Comparison of ENCODE assay signal across 1 cellular context in genomic region chr14:77457522-77458248, GRCh38.
TF ChIP-seq lines count a peak whose summit lies in the region.

Gene AHSA1 (plus strand): TSS chr14:77458093. CDS start chr14:77458190, 97 bp downstream.
Gene VIPAS39 (minus strand): TSS chr14:77457601. CDS start chr14:77454102, 3,499 bp downstream.

TF ChIP-seq in HepG2, 621 proteins besides CTCF, POLR2A, EP300 and RAD21 (continued from another document and continues in another):
- no peak for TF ChIP-seq ZNF512 (CRISPR knock-in tag; IDR thresholded peaks at IDR 0.05)
- TF ChIP-seq CEBPZ (IDR thresholded peaks at IDR 0.05; ENCODE audit: low read length) = no peak
- TF ChIP-seq STAT5B (CRISPR knock-in tag; IDR thresholded peaks at IDR 0.05) = no peak
- no peak for TF ChIP-seq ZNF674 (CRISPR knock-in tag; IDR thresholded peaks at IDR 0.05; ENCODE audit: low read depth)
- TF ChIP-seq FIP1L1 (IDR thresholded peaks at IDR 0.05; ENCODE audit: borderline replicate concordance, insufficient read depth, low read depth, low read length) = no peak
- TF ChIP-seq CBX5 (CRISPR knock-in tag; IDR thresholded peaks at IDR 0.05; ENCODE audit: borderline replicate concordance) = no peak; the same call in 1 of the 2 replicates
- TF ChIP-seq SMYD3 (CRISPR knock-in tag; IDR thresholded peaks at IDR 0.05) = peak; percentile 20; the same call in 1 of the 2 replicates
- no peak for TF ChIP-seq ZNF562 (CRISPR knock-in tag; IDR thresholded peaks at IDR 0.05; ENCODE audit: borderline replicate concordance)
- no peak for TF ChIP-seq HNRNPUL1 (IDR thresholded peaks at IDR 0.05; ENCODE audit: low read depth, low read length)
- TF ChIP-seq ZBTB2 (CRISPR knock-in tag; IDR thresholded peaks at IDR 0.05; ENCODE audit: low read depth) = no peak
- peak; percentile 93; the same call in 1 of the 2 replicates for TF ChIP-seq ZNF891 (CRISPR knock-in tag; IDR thresholded peaks at IDR 0.05)
- TF ChIP-seq PLSCR1 (CRISPR knock-in tag; IDR thresholded peaks at IDR 0.05; ENCODE audit: borderline replicate concordance) = no peak
- 0 out of 2 replicates have a peak, but pooled peaks have one; percentile 5 for TF ChIP-seq KDM3A (CRISPR knock-in tag; IDR thresholded peaks at IDR 0.05; ENCODE audit: low read depth)
- TF ChIP-seq ZSCAN12 (CRISPR knock-in tag; IDR thresholded peaks at IDR 0.05) = no peak
- no peak for TF ChIP-seq ZNF34 (CRISPR knock-in tag; IDR thresholded peaks at IDR 0.05; ENCODE audit: borderline replicate concordance)
- TF ChIP-seq PBX2 (CRISPR knock-in tag; IDR thresholded peaks at IDR 0.05) = no peak
- peak; percentile 97 for TF ChIP-seq ZNF768 (CRISPR knock-in tag; IDR thresholded peaks at IDR 0.05)
- no peak for TF ChIP-seq FOXP1 (IDR thresholded peaks at IDR 0.05)
- TF ChIP-seq FOXP1 (CRISPR knock-in tag; IDR thresholded peaks at IDR 0.05) = no peak
- no peak for TF ChIP-seq SATB2 (CRISPR knock-in tag; IDR thresholded peaks at IDR 0.05)
- TF ChIP-seq TFDP2 (CRISPR knock-in tag; IDR thresholded peaks at IDR 0.05) = no peak
- TF ChIP-seq ZNF607 (CRISPR knock-in tag; IDR thresholded peaks at IDR 0.05; ENCODE audit: borderline replicate concordance) = no peak
- no peak for TF ChIP-seq ZSCAN20 (CRISPR knock-in tag; IDR thresholded peaks at IDR 0.05; ENCODE audit: borderline replicate concordance)
- no peak for TF ChIP-seq CENPT (CRISPR knock-in tag; IDR thresholded peaks at IDR 0.05; ENCODE audit: low read depth)
- TF ChIP-seq SOX6 (IDR thresholded peaks at IDR 0.05) = no peak
- TF ChIP-seq SOX6 (CRISPR knock-in tag; IDR thresholded peaks at IDR 0.05) = peak; percentile 43
- no peak for TF ChIP-seq RBAK (CRISPR knock-in tag; IDR thresholded peaks at IDR 0.05)
- TF ChIP-seq SRSF9 (IDR thresholded peaks at IDR 0.05; ENCODE audit: borderline replicate concordance, insufficient read depth, low read depth, low read length, poor library complexity, severe bottlenecking) = no peak
- TF ChIP-seq BCLAF1 (IDR thresholded peaks at IDR 0.05) = no peak
- no peak; the same call in 1 of the 2 replicates for TF ChIP-seq NFKB2 (CRISPR knock-in tag; IDR thresholded peaks at IDR 0.05; ENCODE audit: borderline replicate concordance)
- no peak; the same call in 1 of the 2 replicates for TF ChIP-seq MIXL1 (CRISPR knock-in tag; IDR thresholded peaks at IDR 0.05)
- no peak for TF ChIP-seq KLF13 (CRISPR knock-in tag; IDR thresholded peaks at IDR 0.05)
- peak; percentile 69; the same call in 1 of the 2 replicates for TF ChIP-seq YEATS2 (CRISPR knock-in tag; IDR thresholded peaks at IDR 0.05; ENCODE audit: borderline replicate concordance)
- no peak for TF ChIP-seq E2F1 (CRISPR knock-in tag; IDR thresholded peaks at IDR 0.05)
- TF ChIP-seq ZBTB21 (CRISPR knock-in tag; IDR thresholded peaks at IDR 0.05) = no peak
- TF ChIP-seq ZGPAT (CRISPR knock-in tag; IDR thresholded peaks at IDR 0.05) = no peak
- peak; percentile 71 for TF ChIP-seq KDM2A (CRISPR knock-in tag; IDR thresholded peaks at IDR 0.05; ENCODE audit: borderline replicate concordance, low read depth)
- TF ChIP-seq RARG (CRISPR knock-in tag; IDR thresholded peaks at IDR 0.05; ENCODE audit: low read depth) = no peak; the same call in 1 of the 2 replicates
- TF ChIP-seq DPF2 (CRISPR knock-in tag; IDR thresholded peaks at IDR 0.05; ENCODE audit: borderline replicate concordance, low read depth) = no peak
- 0 out of 2 replicates have a peak, but pooled peaks have one; percentile 25 for TF ChIP-seq E2F5 (CRISPR knock-in tag; conservative IDR thresholded peaks at IDR 0.05)
- 0 out of 2 replicates have a peak, but pooled peaks have one; percentile 14 for TF ChIP-seq MIER3 (CRISPR knock-in tag; IDR thresholded peaks at IDR 0.05; ENCODE audit: borderline replicate concordance)
- no peak; the same call in 1 of the 2 replicates for TF ChIP-seq MED13 (CRISPR knock-in tag; IDR thresholded peaks at IDR 0.05)
- TF ChIP-seq ADNP (CRISPR knock-in tag; IDR thresholded peaks at IDR 0.05) = no peak
- TF ChIP-seq ZNF691 (CRISPR knock-in tag; IDR thresholded peaks at IDR 0.05; ENCODE audit: borderline replicate concordance, low read depth) = peak; percentile 65; the same call in 1 of the 2 replicates
- TF ChIP-seq TCF12 (IDR thresholded peaks at IDR 0.05) = no peak
- no peak for TF ChIP-seq TCF12 (CRISPR knock-in tag; IDR thresholded peaks at IDR 0.05)
- no peak for TF ChIP-seq MEF2D (CRISPR knock-in tag; IDR thresholded peaks at IDR 0.05)
- TF ChIP-seq CHCHD3 (CRISPR knock-in tag; IDR thresholded peaks at IDR 0.05) = no peak
- TF ChIP-seq IKZF1 (IDR thresholded peaks at IDR 0.05) = no peak
- no peak; the same call in 1 of the 2 replicates for TF ChIP-seq ISL2 (CRISPR knock-in tag; IDR thresholded peaks at IDR 0.05)
- no peak for TF ChIP-seq HDAC2 (CRISPR knock-in tag; IDR thresholded peaks at IDR 0.05)
- TF ChIP-seq KLF12 (CRISPR knock-in tag; IDR thresholded peaks at IDR 0.05; ENCODE audit: borderline replicate concordance) = no peak
- TF ChIP-seq ZFX (CRISPR knock-in tag; IDR thresholded peaks at IDR 0.05; ENCODE audit: low read depth) = peak; percentile 88
